Comparison of ENCODE assay signal across 8 cellular contexts in genomic region chr5:113514263-113514590, GRCh38. TPM values are rescaled to one million over a fixed set of nuclear protein-coding genes. Genes with fewer than 3 reads are reported as not detected.
DNase-seq lines count a peak whose midpoint lies in the region; ATAC-seq and TF ChIP-seq lines count a peak whose summit lies in the region.

No MANE protein-coding gene starts in this region.

- ATAC-seq in Panc1 (peak; percentile 61; the same call in 1 of the 2 replicates), HG02759 (IDR thresholded peaks at IDR 0.05; ENCODE audit: unreplicated experiment) (no peak), HG03039 (IDR thresholded peaks at IDR 0.05; ENCODE audit: unreplicated experiment) (no peak)

- POLR2A ChIA-PET in Panc1 (lab: Charles Lee), result no interaction called here

- H3K36me3 ChIP-seq in Panc1 (ENCODE audit: control insufficient read depth, insufficient read depth, low read length), result peaks cover 2% of the 10 kb centered on the region; the same call in 1 of the 2 replicates

- H3K9me3 Mint-ChIP-seq in T-helper 2 cell treated with Interferon-gamma antibody and Interleukin-4, amounts not matched to agents 5 μg/mL and 100 μg/mL, for 36 hours, result no peaks in the 10 kb centered on the region
- H3K9me3 Mint-ChIP-seq in osteocyte (ENCODE audit: unreplicated experiment), result no peaks in the 10 kb centered on the region

- peaks cover 10% of the 10 kb centered on the region for H3K4me1 ChIP-seq in Panc1 (ENCODE audit: control insufficient read depth, insufficient read depth, low read length)

- peaks cover 11% of the 10 kb centered on the region for H3K27me3 Mint-ChIP-seq in T-helper 2 cell treated with Interferon-gamma antibody and Interleukin-4, amounts not matched to agents 5 μg/mL and 100 μg/mL, for 36 hours (ENCODE audit: low read depth)
- H3K27me3 Mint-ChIP-seq in osteocyte (ENCODE audit: unreplicated experiment), result no peaks in the 10 kb centered on the region

- CTCF ChIA-PET in Panc1 (lab: Charles Lee), result no interaction called here

- intact Hi-C loops in Panc1 (cut with micrococcal nuclease; ENCODE audit: unreplicated experiment), result loop anchor here (5.0 to 10.0 kb wide), 2 partner anchors 177 to 519 kb away; no protein-coding TSS in a partner anchor

- H3K4me3 Mint-ChIP-seq in T-helper 2 cell treated with Interferon-gamma antibody and Interleukin-4, amounts not matched to agents 5 μg/mL and 100 μg/mL, for 36 hours, result peak overlapping the region; percentile 93
- peak overlapping the region; percentile 82 for H3K4me3 Mint-ChIP-seq in osteocyte (ENCODE audit: unreplicated experiment)

- no peak for DNase-seq in T-helper 2 cell treated with Interferon-gamma antibody and Interleukin-4, amounts not matched to agents 5 μg/mL and 100 μg/mL, for 36 hours (ENCODE audit: low spot score)
- DNase-seq in T-helper 2 cell (no peak), Panc1 (ENCODE audit: low read depth, low spot score) (no peak), epithelial cell of proximal tubule (ENCODE audit: low read depth) (no peak), osteocyte (ENCODE audit: extremely low spot score, unreplicated experiment) (no peak)
- DNase-seq in stimulated activated CD4-positive, alpha-beta T cell treated with anti-CD3 and anti-CD28 coated beads, Interleukin-2, amount 100 ng/mL, for 24 hours, result no peak

- peaks cover 8% of the 10 kb centered on the region; the same call in 1 of the 2 replicates for H3K27me3 ChIP-seq in Panc1 (ENCODE audit: control insufficient read depth, insufficient read depth, low read length)

- H3K36me3 Mint-ChIP-seq in T-helper 2 cell treated with Interferon-gamma antibody and Interleukin-4, amounts not matched to agents 5 μg/mL and 100 μg/mL, for 36 hours (ENCODE audit: low read depth), result peaks cover 27% of the 10 kb centered on the region
- H3K36me3 Mint-ChIP-seq in osteocyte (ENCODE audit: unreplicated experiment), result peaks cover 16% of the 10 kb centered on the region

- no TSS peak for BruUV-seq in Panc1 (replicated peaks; lab: Mats Ljungman, UMichigan)

- H3K27ac Mint-ChIP-seq in T-helper 2 cell treated with Interferon-gamma antibody and Interleukin-4, amounts not matched to agents 5 μg/mL and 100 μg/mL, for 36 hours, result peak overlapping the region; percentile 86
- H3K27ac Mint-ChIP-seq in osteocyte (ENCODE audit: unreplicated experiment), result peak overlapping the region; percentile 92

- in situ Hi-C loops in Panc1 (cut with HindIII; ENCODE audit: low pct_unique_long_range_greater_than_20kb, low sequenced_read_pairs), result no loop called here

- TF ChIP-seq CTCF in Panc1 (IDR thresholded peaks at IDR 0.05) (no peak), epithelial cell of proximal tubule (conservative IDR thresholded peaks at IDR 0.05; ENCODE audit: low read depth, low read length) (no peak), osteocyte (IDR thresholded peaks at IDR 0.05) (no peak)

- H3K9me3 ChIP-seq in Panc1 (ENCODE audit: control insufficient read depth, insufficient read depth, low read depth, low read length), result no peaks in the 10 kb centered on the region

- peaks cover 27% of the 10 kb centered on the region for H3K4me1 Mint-ChIP-seq in T-helper 2 cell treated with Interferon-gamma antibody and Interleukin-4, amounts not matched to agents 5 μg/mL and 100 μg/mL, for 36 hours (ENCODE audit: low read depth)
- H3K4me1 Mint-ChIP-seq in osteocyte (ENCODE audit: unreplicated experiment), result peaks cover 26% of the 10 kb centered on the region

- H3K4me3 ChIP-seq in Panc1 (ENCODE audit: low read depth in 2 of 2, low read length in 2 of 2), result peak overlapping the region; percentile 82 to 89
- H3K4me3 ChIP-seq in epithelial cell of proximal tubule (ENCODE audit: low read depth, low read length), result peak overlapping the region; percentile 77

- H3K27ac ChIP-seq in Panc1 (ENCODE audit: low read length), result peak overlapping the region; percentile 89

RNA-seq across cellular contexts. Expression of gene YTHDC2, which starts 0.7 kb away (rescaled TPM):
- total RNA-seq in Panc1 (2021; ENCODE audit: unreplicated experiment), result 21.7 TPM
- polyA plus RNA-seq in Panc1 (2012; ENCODE audit: insufficient read length), result 9.7 TPM
- total RNA-seq in epithelial cell of proximal tubule, result 7.3 and 10.2 TPM in 2 replicates
- 21.7 and 22.7 TPM in 2 replicates for total RNA-seq in osteocyte

RNA-seq across cellular contexts. Expression of gene MCC, which starts 26.0 kb away (rescaled TPM):
- total RNA-seq in Panc1 (2021; ENCODE audit: unreplicated experiment), result 0.41 TPM
- polyA plus RNA-seq in Panc1 (2012; ENCODE audit: insufficient read length), result 0.52 TPM
- 4.3 and 6.3 TPM in 2 replicates for total RNA-seq in epithelial cell of proximal tubule
- 13.0 and 14.0 TPM in 2 replicates for total RNA-seq in osteocyte
